31 cellular contexts compared by ENCODE assay signal in the genomic region with DNA sequence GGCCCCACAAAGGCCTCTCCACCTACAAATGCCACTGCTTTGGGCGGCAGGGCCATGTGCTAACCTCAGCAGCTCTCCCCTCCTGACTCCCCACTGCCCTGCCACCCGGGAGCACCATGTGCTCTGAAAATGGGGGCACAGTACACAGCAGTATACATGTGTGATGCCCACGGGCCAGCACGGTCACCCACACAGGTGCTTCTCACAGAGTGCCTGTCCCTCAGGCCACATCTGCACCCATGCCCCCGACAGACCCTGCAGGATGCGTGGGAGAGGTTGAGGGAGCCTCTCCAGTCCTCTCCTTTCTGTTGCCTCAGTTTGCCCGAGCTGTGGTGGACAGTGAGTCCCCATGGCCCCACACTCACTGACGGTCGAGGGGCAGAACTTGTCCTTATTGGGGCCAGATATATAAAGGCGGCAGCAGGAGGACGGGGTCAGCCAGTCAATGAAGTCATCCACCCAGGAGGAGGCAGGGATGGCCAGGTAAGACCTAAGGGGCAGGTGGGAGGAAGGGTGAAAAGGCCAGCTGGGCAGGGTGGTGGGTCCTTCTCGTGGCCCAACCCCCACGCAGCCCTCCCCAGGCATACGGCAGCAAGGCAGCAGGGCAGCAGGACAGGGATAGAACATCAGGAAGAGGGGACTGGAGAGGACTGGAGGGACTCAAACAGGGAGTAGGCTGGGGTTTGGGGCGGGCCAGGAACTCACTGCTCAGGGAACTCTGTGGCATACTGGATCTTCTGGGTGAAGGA. TPM values are rescaled to one million over a fixed set of nuclear protein-coding genes. Genes with fewer than 3 reads are reported as not detected.
"Had no signal": no experiment of that assay in that cellular context is flagged by ENCODE, and none has a peak within 500 bp of the region (broad histone marks: within the 10 kb centered on the region; RNA-seq: fewer than 3 reads in every experiment).

No MANE protein-coding gene starts in this region.

- H3K36me3 Mint-ChIP-seq: mesothelial cell of epicardium, type B pancreatic cell had no signal

- H3K36me3 ChIP-seq: adrenal gland, cardiac muscle cell, colonic mucosa, gastrocnemius medialis, spleen had no signal

- H3K27me3 ChIP-seq: adrenal gland, body of pancreas, cardiac muscle cell, colonic mucosa, gastrocnemius medialis had no signal

- H3K9me3 ChIP-seq: adrenal gland, body of pancreas, colonic mucosa had no signal

- H3K4me1 Mint-ChIP-seq: activated B cell treated with CpG ODN at 0.5 μM for 24 hours; activated CD8-positive, alpha-beta memory T cell treated with anti-CD3 and anti-CD28 coated beads, Interleukin-2, amount 10 ng/mL, durations not matched to agents 7 days and 5 days; activated naive CD8-positive, alpha-beta T cell treated with anti-CD3 and anti-CD28 coated beads for 36 hours; mesothelial cell of epicardium; naive B cell; neural crest cell had no signal

- H3K4me3 ChIP-seq: adrenal gland, body of pancreas, cardiac muscle cell, colonic mucosa, gastrocnemius medialis, spleen had no signal

- H3K27ac Mint-ChIP-seq: activated B cell treated with CpG ODN at 0.5 μM for 24 hours; activated CD8-positive, alpha-beta memory T cell treated with anti-CD3 and anti-CD28 coated beads, Interleukin-2, amount 10 ng/mL, durations not matched to agents 7 days and 5 days; activated CD8-positive, alpha-beta T cell treated with anti-CD3 and anti-CD28 coated beads for 36 hours; activated naive CD8-positive, alpha-beta T cell treated with anti-CD3 and anti-CD28 coated beads for 36 hours; mesothelial cell of epicardium; naive B cell; stimulated activated naive CD8-positive, alpha-beta T cell treated with anti-CD3 and anti-CD28 coated beads, Interleukin-15, Interleukin-2, amounts not matched to agents 100 ng/mL and 50 ng/mL, for 24 hours; T-helper 2 cell treated with Interferon-gamma antibody and Interleukin-4, amounts not matched to agents 5 μg/mL and 100 μg/mL, for 36 hours; type B pancreatic cell had no signal

- DNase-seq: activated B cell treated with CpG ODN at 0.5 μM for 24 hours; activated CD4-positive, alpha-beta T cell treated with anti-CD3 and anti-CD28 coated beads, Interleukin-2, amount 50 U/mL, for 1 hour; activated CD8-positive, alpha-beta T cell treated with anti-CD3 and anti-CD28 coated beads for 36 hours; activated effector memory CD4-positive, alpha-beta T cell treated with Interleukin-2 at 50 U/mL for 16 hours; activated naive CD4-positive, alpha-beta T cell treated with Interleukin-2 at 50 U/mL for 16 hours; activated naive CD8-positive, alpha-beta T cell treated with anti-CD3 and anti-CD28 coated beads for 36 hours; aorta; body of pancreas; cerebellar nuclear complex; colonic mucosa; effector CD8-positive, alpha-beta T cell; gastrocnemius medialis; hippocampal formation; kidney; left colon; mammary epithelial cell; naive B cell; occipital lobe; spleen; stimulated activated CD4-positive, alpha-beta T cell treated with anti-CD3 and anti-CD28 coated beads, Interleukin-2, amount 100 ng/mL, for 48 hours; substantia nigra; T-helper 1 cell had no signal

- H3K4me3 Mint-ChIP-seq: activated B cell treated with CpG ODN at 0.5 μM for 24 hours; activated CD8-positive, alpha-beta memory T cell treated with anti-CD3 and anti-CD28 coated beads, Interleukin-2, amount 10 ng/mL, durations not matched to agents 7 days and 5 days; activated CD8-positive, alpha-beta T cell treated with anti-CD3 and anti-CD28 coated beads for 36 hours; activated naive CD8-positive, alpha-beta T cell treated with anti-CD3 and anti-CD28 coated beads for 36 hours; mesothelial cell of epicardium; naive B cell; neural crest cell; stimulated activated naive CD8-positive, alpha-beta T cell treated with anti-CD3 and anti-CD28 coated beads, Interleukin-15, Interleukin-2, amounts not matched to agents 100 ng/mL and 50 ng/mL, for 24 hours; T-helper 2 cell treated with Interferon-gamma antibody and Interleukin-4, amounts not matched to agents 5 μg/mL and 100 μg/mL, for 36 hours; type B pancreatic cell had no signal

- H3K27ac ChIP-seq: adrenal gland, body of pancreas, cardiac muscle cell, colonic mucosa, gastrocnemius medialis, spleen had no signal

- H3K9me3 Mint-ChIP-seq: type B pancreatic cell had no signal

- ATAC-seq: activated CD8-positive, alpha-beta memory T cell treated with anti-CD3 and anti-CD28 coated beads, Interleukin-2, amount 10 ng/mL, durations not matched to agents 7 days and 5 days; activated CD8-positive, alpha-beta T cell treated with anti-CD3 and anti-CD28 coated beads for 36 hours; body of pancreas; gastrocnemius medialis; left colon had no signal

- H3K4me1 ChIP-seq: adrenal gland, body of pancreas, colonic mucosa, gastrocnemius medialis, spleen had no signal

- H3K27me3 Mint-ChIP-seq: activated CD8-positive, alpha-beta T cell treated with anti-CD3 and anti-CD28 coated beads for 36 hours; activated naive CD8-positive, alpha-beta T cell treated with anti-CD3 and anti-CD28 coated beads for 36 hours had no signal

RNA-seq across cellular contexts. Expression of gene NPC1L1, which starts 19.6 kb away (rescaled TPM):
- total RNA-seq: activated B cell treated with CpG ODN at 0.5 μM for 24 hours; activated CD8-positive, alpha-beta memory T cell treated with anti-CD3 and anti-CD28 coated beads, Interleukin-2, amount 10 ng/mL, durations not matched to agents 7 days and 5 days; activated naive CD8-positive, alpha-beta T cell treated with anti-CD3 and anti-CD28 coated beads for 36 hours; cardiac muscle cell; dermis microvascular lymphatic vessel endothelial cell; mammary epithelial cell had no signal
